ENCODE assay signal across 9 cellular contexts in genomic region chr2:25341031-25341727, GRCh38. TPM values are rescaled to one million over a fixed set of nuclear protein-coding genes. Genes with fewer than 3 reads are reported as not detected.
DNase-seq lines count a peak whose midpoint lies in the region; ATAC-seq and TF ChIP-seq lines count a peak whose summit lies in the region.
"Had no signal": no experiment of that assay in that cellular context is flagged by ENCODE, and none has a peak within 500 bp of the region (broad histone marks: within the 10 kb centered on the region; RNA-seq: fewer than 3 reads in every experiment).

No MANE protein-coding gene starts in this region.

- no peaks in the 10 kb centered on the region for H3K9me2 ChIP-seq in PC-3 (replicated peaks; ENCODE audit: low read length)

- no peaks in the 10 kb centered on the region for H3F3A ChIP-seq in PC-3 (ENCODE audit: low read length, unreplicated experiment)

- H3K9me3 ChIP-seq in HEK293 (ENCODE audit: control insufficient read depth, insufficient read depth, low read depth, low read length) (no peaks in the 10 kb centered on the region), PC-3 (ENCODE audit: low read length) (no peaks in the 10 kb centered on the region), ectodermal cell (ENCODE audit: control insufficient read depth, low read length) (no peaks in the 10 kb centered on the region), ovary (no peaks in the 10 kb centered on the region)

- H3K36me3 ChIP-seq in HEK293 (ENCODE audit: control insufficient read depth in 2 of 2, insufficient read depth in 1 of 2, low read length in 2 of 2): no peaks in the 10 kb centered on the region
- no peaks in the 10 kb centered on the region for H3K36me3 ChIP-seq in PC-3 (ENCODE audit: low read depth, low read length)
- H3K36me3 ChIP-seq in ectodermal cell (ENCODE audit: control insufficient read depth, insufficient read depth, low read length): no peaks in the 10 kb centered on the region
- no peaks in the 10 kb centered on the region for H3K36me3 ChIP-seq in ovary

- peaks cover 14% of the 10 kb centered on the region for H3K36me3 Mint-ChIP-seq in activated T-helper 1 cell treated with anti-CD3 and anti-CD28 coated beads, Interleukin-12 subunit alpha, Interleukin-12 subunit beta, Interleukin-2, Interleukin-4 antibody, amounts not matched to agents 30 ng/mL and 10 ng/mL and 1 ng/mL, durations not matched to agents 14 hours and 24 hours and 36 hours (ENCODE audit: low read depth)
- H3K36me3 Mint-ChIP-seq: brain had no signal

- ATAC-seq in PC-3 (peak; percentile 14), left lobe of liver (no peak)

- no peaks in the 10 kb centered on the region for H4K20me1 ChIP-seq in PC-3 (ENCODE audit: low read length)

- BruUV-seq in PC-3 (replicated peaks; lab: Mats Ljungman, UMichigan): no TSS peak

- H3K27me3 Mint-ChIP-seq in activated T-helper 1 cell treated with anti-CD3 and anti-CD28 coated beads, Interleukin-12 subunit alpha, Interleukin-12 subunit beta, Interleukin-2, Interleukin-4 antibody, amounts not matched to agents 30 ng/mL and 10 ng/mL and 1 ng/mL, durations not matched to agents 14 hours and 24 hours and 36 hours (ENCODE audit: insufficient read depth): peaks cover 5% of the 10 kb centered on the region

- no peak overlapping the region for H3K9ac ChIP-seq in PC-3 (ENCODE audit: low read length)

- TF ChIP-seq CTCF in HEK293 (tag by site-specific recombination; IDR thresholded peaks at IDR 0.05) (no peak), PC-3 (conservative IDR thresholded peaks at IDR 0.05; ENCODE audit: low read depth, low read length) (no peak), ovary (IDR thresholded peaks at IDR 0.05) (no peak)

- H3K27ac Mint-ChIP-seq in activated T-helper 1 cell treated with anti-CD3 and anti-CD28 coated beads, Interleukin-12 subunit alpha, Interleukin-12 subunit beta, Interleukin-2, Interleukin-4 antibody, amounts not matched to agents 30 ng/mL and 10 ng/mL and 1 ng/mL, durations not matched to agents 14 hours and 24 hours and 36 hours: no peak overlapping the region

- 0% methylated on average over 103 of the region's 103 CpGs for WGBS in ectodermal cell, 2 experiments
- 0 to 1% (median 0%) methylated on average over 18 to 101 of the region's 103 CpGs for WGBS in ovary, 3 donors

- no peaks in the 10 kb centered on the region for H3K79me2 ChIP-seq in PC-3 (ENCODE audit: low read length)

- no peak for TF ChIP-seq EP300 in ovary (IDR thresholded peaks at IDR 0.05)

- CTCF ChIA-PET in HEK293 (lab: Yijun Ruan, JAX) (no interaction called here), PC-3 (lab: Charles Lee) (no interaction called here)

- peak overlapping the region; percentile 84; the same call in 1 of the 2 replicates for H3K27ac ChIP-seq in HEK293 (ENCODE audit: extremely low read depth, low read depth, low read length)
- no peak overlapping the region for H3K27ac ChIP-seq in PC-3 (ENCODE audit: low read length)
- H3K27ac ChIP-seq in ectodermal cell (ENCODE audit: insufficient read depth, low read depth, low read length, poor library complexity, severe bottlenecking): no peak overlapping the region
- peak overlapping the region; percentile 75 to 81 for H3K27ac ChIP-seq in ovary

- peaks cover 39% of the 10 kb centered on the region for H3K4me1 Mint-ChIP-seq in activated T-helper 1 cell treated with anti-CD3 and anti-CD28 coated beads, Interleukin-12 subunit alpha, Interleukin-12 subunit beta, Interleukin-2, Interleukin-4 antibody, amounts not matched to agents 30 ng/mL and 10 ng/mL and 1 ng/mL, durations not matched to agents 14 hours and 24 hours and 36 hours (ENCODE audit: low read depth)

- peak; percentile 11 for DNase-seq in activated T-helper 1 cell treated with Interleukin-2 at 50 U/mL for 16 hours (ENCODE audit: low read depth)
- DNase-seq in activated T-helper 1 cell treated with anti-CD3 and anti-CD28 coated beads, Interleukin-12 subunit alpha, Interleukin-12 subunit beta, Interleukin-2, Interleukin-4 antibody, amounts not matched to agents 30 ng/mL and 10 ng/mL and 1 ng/mL, durations not matched to agents 14 hours and 24 hours and 36 hours (ENCODE audit: low spot score): no peak
- no peak for DNase-seq in PC-3
- DNase-seq in ovary: peak; percentile 49 to 77 (median 73)
- DNase-seq in left lobe of liver (ENCODE audit: low spot score): no peak
- DNase-seq in effector CD4-positive, alpha-beta T cell: no peak

- H3K27me3 ChIP-seq in PC-3 (ENCODE audit: low read length) (no peaks in the 10 kb centered on the region), ectodermal cell (ENCODE audit: control insufficient read depth, insufficient read depth, low read length, poor library complexity, severe bottlenecking) (peaks cover 49% of the 10 kb centered on the region), ovary (no peaks in the 10 kb centered on the region)

- H3K4me3 Mint-ChIP-seq in activated T-helper 1 cell treated with anti-CD3 and anti-CD28 coated beads, Interleukin-12 subunit alpha, Interleukin-12 subunit beta, Interleukin-2, Interleukin-4 antibody, amounts not matched to agents 30 ng/mL and 10 ng/mL and 1 ng/mL, durations not matched to agents 14 hours and 24 hours and 36 hours: no peak overlapping the region

- POLR2A ChIA-PET in HEK293 (lab: Yijun Ruan, JAX) (no interaction called here), PC-3 (lab: Charles Lee; ENCODE audit: unreplicated experiment) (no interaction called here)

- peak overlapping the region; percentile 64 for H3K4me3 ChIP-seq in HEK293 (ENCODE audit: low read depth, low read length)
- no peak overlapping the region for H3K4me3 ChIP-seq in PC-3 (ENCODE audit: low read length)
- peak overlapping the region; percentile 27 for H3K4me3 ChIP-seq in ectodermal cell (ENCODE audit: insufficient read depth, low read depth, low read length)
- peak overlapping the region; percentile 73 for H3K4me3 ChIP-seq in ovary

- H2AFZ ChIP-seq in PC-3 (ENCODE audit: low read length): no peak overlapping the region

- H3K4me1 ChIP-seq in HEK293 (ENCODE audit: control insufficient read depth, insufficient read depth, low read length): peaks cover 2% of the 10 kb centered on the region; the same call in 1 of the 2 replicates
- H3K4me1 ChIP-seq in PC-3 (ENCODE audit: insufficient read depth, low read length): 0 out of 2 replicates have a peak, but pooled peaks cover 4% of the 10 kb centered on the region
- H3K4me1 ChIP-seq in ectodermal cell (ENCODE audit: control insufficient read depth, insufficient read depth, low read length): peaks cover 3% of the 10 kb centered on the region
- peaks cover 11% of the 10 kb centered on the region for H3K4me1 ChIP-seq in ovary (ENCODE audit: insufficient read depth)

- no peak for TF ChIP-seq POLR2A in ovary (IDR thresholded peaks at IDR 0.05)

- H3K4me2 ChIP-seq in PC-3 (ENCODE audit: low read length): no peak overlapping the region

- intact Hi-C loops in activated T-helper 1 cell treated with anti-CD3 and anti-CD28 coated beads, Interleukin-12 subunit alpha, Interleukin-12 subunit beta, Interleukin-2, Interleukin-4 antibody, amounts not matched to agents 30 ng/mL and 10 ng/mL and 1 ng/mL, durations not matched to agents 14 hours and 24 hours and 36 hours (cut with micrococcal nuclease): no loop called here
- intact Hi-C loops in PC-3 (cut with micrococcal nuclease) (no loop called here), ovary (cut with DNase I) (loop anchor here in 1 of 4 donors (10.0 kb wide), 2 partner anchors 56 to 184 kb away; no protein-coding TSS in a partner anchor)

- no peaks in the 10 kb centered on the region for H3K9me3 Mint-ChIP-seq in activated T-helper 1 cell treated with anti-CD3 and anti-CD28 coated beads, Interleukin-12 subunit alpha, Interleukin-12 subunit beta, Interleukin-2, Interleukin-4 antibody, amounts not matched to agents 30 ng/mL and 10 ng/mL and 1 ng/mL, durations not matched to agents 14 hours and 24 hours and 36 hours
- H3K9me3 Mint-ChIP-seq: brain had no signal

TF ChIP-seq in HEK293, 187 proteins besides CTCF, POLR2A, EP300 and RAD21 (continues in another document):
- TF ChIP-seq MYNN (tag by site-specific recombination; IDR thresholded peaks at IDR 0.05; ENCODE audit: borderline replicate concordance): no peak
- no peak for TF ChIP-seq ZNF449 (tag by site-specific recombination; IDR thresholded peaks at IDR 0.05)
- no peak for TF ChIP-seq ZXDB (tag by site-specific recombination; IDR thresholded peaks at IDR 0.05)
- TF ChIP-seq ZNF202 (tag by site-specific recombination; IDR thresholded peaks at IDR 0.05; ENCODE audit: borderline replicate concordance): no peak
- TF ChIP-seq OSR2 (tag by site-specific recombination; IDR thresholded peaks at IDR 0.05): no peak

RNA-seq across cellular contexts. Expression of gene DNMT3A, which starts 0.5 kb away (rescaled TPM):
- total RNA-seq in activated T-helper 1 cell treated with anti-CD3 and anti-CD28 coated beads, Interleukin-12 subunit alpha, Interleukin-12 subunit beta, Interleukin-2, Interleukin-4 antibody, amounts not matched to agents 30 ng/mL and 10 ng/mL and 1 ng/mL, durations not matched to agents 14 hours and 24 hours and 36 hours: 101 and 105 TPM in 2 replicates
- total RNA-seq in PC-3 (2014; rRNA removed): 12.2 and 20.6 TPM in 2 replicates
- polyA plus RNA-seq in ectodermal cell (2013, experiment 1 of 4): 102 TPM
- polyA plus RNA-seq in ectodermal cell (2013, experiment 2 of 4): 111 TPM
- 68.8 TPM for polyA plus RNA-seq in ectodermal cell (2013, experiment 3 of 4)
- polyA plus RNA-seq in ectodermal cell (2013, experiment 4 of 4): 75.7 TPM
- total RNA-seq in ovary: 10 to 100 TPM; 14.3 to 72.7 (median 47.4) TPM
- polyA plus RNA-seq in ovary: 10 to 100 TPM; 11.3 to 17.3 TPM
- total RNA-seq in left lobe of liver: 8.3 TPM

Comparison
In these comparisons a context has a peak if more than half of its experiments do, and no peak if none do; other contexts are left out.
1. DNase-seq: peak in activated T-helper 1 cell treated with Interleukin-2 at 50 U/mL for 16 hours (single experiment) and ovary (5 of 5); none in activated T-helper 1 cell treated with anti-CD3 and anti-CD28 coated beads, Interleukin-12 subunit alpha, Interleukin-12 subunit beta, Interleukin-2, Interleukin-4 antibody, amounts not matched to agents 30 ng/mL and 10 ng/mL and 1 ng/mL, durations not matched to agents 14 hours and 24 hours and 36 hours (single experiment), PC-3 (single experiment), left lobe of liver (single experiment) and effector CD4-positive, alpha-beta T cell (single experiment).
2. H3K27ac ChIP-seq: peak in HEK293 (single experiment) and ovary (2 of 2); none in PC-3 (single experiment) and ectodermal cell (single experiment).